In the genomic region with DNA sequence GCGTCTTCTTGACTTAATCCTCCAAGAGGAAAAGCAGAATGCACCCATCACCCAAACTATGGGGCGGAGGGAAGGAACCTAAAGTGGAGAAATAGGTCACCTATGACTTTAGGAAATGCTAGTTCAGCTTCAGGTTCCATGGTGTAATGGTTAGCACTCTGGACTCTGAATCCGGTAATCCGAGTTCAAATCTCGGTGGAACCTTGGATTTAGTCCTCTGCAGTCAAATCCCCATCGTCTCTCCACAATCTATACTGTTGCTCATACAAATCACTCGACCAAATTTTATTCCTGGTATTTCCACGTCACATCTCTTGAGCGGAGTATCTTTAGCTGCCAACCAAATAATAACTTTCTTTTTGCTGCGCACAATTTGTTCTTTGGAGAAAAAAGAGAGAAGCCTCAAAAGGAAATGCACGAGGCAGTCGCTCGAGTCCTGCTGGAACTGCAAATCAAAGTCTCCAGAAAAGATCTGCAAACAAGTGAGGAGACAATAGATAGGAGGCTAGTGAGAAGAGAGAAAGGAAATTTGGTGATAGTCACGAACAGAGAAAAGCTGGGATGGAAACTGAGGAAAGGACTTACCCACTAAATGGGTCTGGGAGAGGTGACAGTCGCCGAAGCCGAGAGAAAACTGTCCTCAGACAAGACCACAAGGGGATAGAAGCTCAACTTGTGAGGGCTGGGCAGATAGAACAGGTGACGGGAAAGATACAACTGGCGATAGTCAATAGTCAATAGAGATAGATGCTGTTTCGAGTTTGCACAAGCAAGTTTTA, we compare ENCODE assay signal across 8 cellular contexts. TPM values are rescaled to one million over a fixed set of nuclear protein-coding genes. Genes with fewer than 3 reads are reported as not detected.
DNase-seq lines count a peak whose midpoint lies in the region; ATAC-seq, FAIRE-seq and TF ChIP-seq lines count a peak whose summit lies in the region.

No MANE protein-coding gene starts in this region.

- H3K9me3 Mint-ChIP-seq in CD4-positive, CD25-positive, alpha-beta regulatory T cell: peaks cover 8 to 45% (median 22%) of the 10 kb centered on the region in 7 donors

- no peaks in the 10 kb centered on the region for H3K36me3 ChIP-seq in CD4-positive, CD25-positive, alpha-beta regulatory T cell (ENCODE audit: control insufficient read depth, insufficient read depth, low read length)
- H3K36me3 ChIP-seq in iPS-20b (ENCODE audit: insufficient read depth, low read depth, low read length) (no peaks in the 10 kb centered on the region), body of pancreas (replicated peaks in 1 of 2; ENCODE audit: insufficient read depth in 1 of 2, low read depth in 2 of 2) (no peaks in the 10 kb centered on the region)

- FAIRE-seq in HTR-8/SVneo (lab: Jason Lieb, UNC) (peak; percentile 74), TTC549 (lab: Jason Lieb, UNC) (peak; percentile 41)

- H3K4me3 ChIP-seq in CD4-positive, CD25-positive, alpha-beta regulatory T cell (ENCODE audit: low read depth, low read length): no peak overlapping the region
- H3K4me3 ChIP-seq in iPS-20b (ENCODE audit: low read length) (peak overlapping the region; percentile 83), body of pancreas (no peak overlapping the region)

- peaks cover 37 to 47% of the 10 kb centered on the region in 2 experiments for H3K9me3 ChIP-seq in CD4-positive, CD25-positive, alpha-beta regulatory T cell (ENCODE audit: control insufficient read depth in 2 of 2, low read length in 2 of 2)
- H3K9me3 ChIP-seq in iPS-20b (ENCODE audit: insufficient read depth, low read depth, low read length): no peaks in the 10 kb centered on the region
- no peaks in the 10 kb centered on the region for H3K9me3 ChIP-seq in body of pancreas

- peak overlapping the region; percentile 17; the same call in 1 of the 2 replicates for H3K9ac ChIP-seq in iPS-20b (ENCODE audit: low read depth, low read length)

- H3K27me3 Mint-ChIP-seq in CD4-positive, CD25-positive, alpha-beta regulatory T cell: peaks cover 87% of the 10 kb centered on the region

- H3K4me1 Mint-ChIP-seq in CD4-positive, CD25-positive, alpha-beta regulatory T cell: peaks cover 0 to 6% (median 4%) of the 10 kb centered on the region in 4 donors

- 8 to 11% methylated on average over 20 of the region's 20 CpGs for WGBS in body of pancreas, 2 donors

- no peak for DNase-seq in CD4-positive, CD25-positive, alpha-beta regulatory T cell
- DNase-seq in HTR-8/SVneo (ENCODE audit: insufficient read length, low spot score): peak; percentile 53
- no peak for DNase-seq in body of pancreas
- no peak for DNase-seq in stimulated activated CD4-positive, alpha-beta T cell treated with anti-CD3 and anti-CD28 coated beads, Interleukin-2, amount 100 ng/mL, for 24 hours
- no peak for DNase-seq in GDM1 (lab: John Stamatoyannopoulos, UW)

- H3K27ac Mint-ChIP-seq in CD4-positive, CD25-positive, alpha-beta regulatory T cell: peak overlapping the region in 2 of 3 donors; percentile 10 to 85

- no peak for TF ChIP-seq POLR2A in body of pancreas (IDR thresholded peaks at IDR 0.05)

- peaks cover 7% of the 10 kb centered on the region for H3K36me3 Mint-ChIP-seq in CD4-positive, CD25-positive, alpha-beta regulatory T cell

- no peak for TF ChIP-seq CTCF in body of pancreas (IDR thresholded peaks at IDR 0.05)

- H3K4me1 ChIP-seq in CD4-positive, CD25-positive, alpha-beta regulatory T cell (ENCODE audit: control insufficient read depth, insufficient read depth, low read length, poor library complexity, severe bottlenecking): no peaks in the 10 kb centered on the region
- peaks cover 9% of the 10 kb centered on the region; the same call in 1 of the 2 replicates for H3K4me1 ChIP-seq in iPS-20b (ENCODE audit: insufficient read depth, low read length)
- H3K4me1 ChIP-seq in body of pancreas: no peaks in the 10 kb centered on the region

- H3K4me3 Mint-ChIP-seq in CD4-positive, CD25-positive, alpha-beta regulatory T cell: peak overlapping the region in 2 of 4 donors; percentile 1 to 3

- ATAC-seq in CD4-positive, CD25-positive, alpha-beta regulatory T cell (ENCODE audit: low read depth in 2 of 2): no peak
- no peak for ATAC-seq in GM18858 (IDR thresholded peaks at IDR 0.05; ENCODE audit: unreplicated experiment)
- ATAC-seq in body of pancreas: no peak

- H3K27ac ChIP-seq in CD4-positive, CD25-positive, alpha-beta regulatory T cell (ENCODE audit: insufficient read depth, low read length, poor library complexity, severe bottlenecking): no peak overlapping the region
- H3K27ac ChIP-seq in iPS-20b (ENCODE audit: low read length) (no peak overlapping the region), body of pancreas (no peak overlapping the region)

- intact Hi-C loops in body of pancreas (cut with DNase I): no loop called here

- H3K27me3 ChIP-seq in CD4-positive, CD25-positive, alpha-beta regulatory T cell (ENCODE audit: control insufficient read depth, insufficient read depth, low read length): peaks cover 72% of the 10 kb centered on the region
- H3K27me3 ChIP-seq in iPS-20b (ENCODE audit: insufficient read depth, low read length) (peaks cover 81% of the 10 kb centered on the region), body of pancreas (peaks cover 14 to 43% of the 10 kb centered on the region in 2 donors)

RNA-seq across cellular contexts. Expression of a gene that starts 16.6 kb away (rescaled TPM):
- total RNA-seq in CD4-positive, CD25-positive, alpha-beta regulatory T cell: not detected
- polyA plus RNA-seq in CD4-positive, CD25-positive, alpha-beta regulatory T cell: not detected
- not detected for total RNA-seq in body of pancreas

RNA-seq across cellular contexts. Expression of a gene that starts 48.0 kb away (rescaled TPM):
- total RNA-seq in CD4-positive, CD25-positive, alpha-beta regulatory T cell: 0.49 TPM
- 1 to 10 TPM in 1 of 4 donors, under 1 TPM in 3; 0.19 to 1.7 (median 0.49) TPM for polyA plus RNA-seq in CD4-positive, CD25-positive, alpha-beta regulatory T cell
- 10 to 100 TPM; 10.9 to 43.8 TPM for total RNA-seq in body of pancreas
